7 cellular contexts compared by ENCODE assay signal in genomic region chr1:31931241-31932225, GRCh38. TPM values are rescaled to one million over a fixed set of nuclear protein-coding genes. Genes with fewer than 3 reads are reported as not detected.
DNase-seq lines count a peak whose midpoint lies in the region; ATAC-seq and TF ChIP-seq lines count a peak whose summit lies in the region.

No MANE protein-coding gene starts in this region.

- H3K27ac ChIP-seq in SJSA1 (peak overlapping the region; percentile 34), epithelial cell of prostate (peak overlapping the region; percentile 93), sigmoid colon (peak overlapping the region; percentile 50 to 96 (median 72))

- TF ChIP-seq CTCF in HFFc6 (IDR thresholded peaks at IDR 0.05), result no peak
- TF ChIP-seq CTCF in sigmoid colon (IDR thresholded peaks at IDR 0.05), result no peak

- no peak for ATAC-seq in HG03457 (IDR thresholded peaks at IDR 0.05; ENCODE audit: unreplicated experiment)

- peak overlapping the region; percentile 71 for H3K4me3 Mint-ChIP-seq in HFFc6

- DNase-seq in HFFc6 (peak; percentile 52), SJSA1 (ENCODE audit: low read depth in 1 of 2, low spot score in 2 of 2) (peak in 1 of 2 experiments; percentile 69), epithelial cell of prostate (ENCODE audit: low read depth, low spot score) (no peak), sigmoid colon (no peak), NCI-H345 (lab: John Stamatoyannopoulos, UW) (no peak), C1 segment of cervical spinal cord (lab: John Stamatoyannopoulos, UW) (no peak)

- no peak for TF ChIP-seq POLR2A in sigmoid colon (IDR thresholded peaks at IDR 0.05)

- WGBS in sigmoid colon, 2 donors, result 8 to 28% methylated on average over 4 of the region's 4 CpGs

- no peaks in the 10 kb centered on the region for H3K27me3 ChIP-seq in SJSA1 (replicated peaks)
- no peaks in the 10 kb centered on the region for H3K27me3 ChIP-seq in sigmoid colon

- peaks cover 5% of the 10 kb centered on the region for H3K36me3 Mint-ChIP-seq in HFFc6 (ENCODE audit: low read depth)

- H3K9me3 ChIP-seq in SJSA1 (replicated peaks), result no peaks in the 10 kb centered on the region
- no peaks in the 10 kb centered on the region for H3K9me3 ChIP-seq in sigmoid colon

- H3K9me3 Mint-ChIP-seq in HFFc6, result no peaks in the 10 kb centered on the region

- intact Hi-C loops in sigmoid colon (cut with DNase I), result loop anchor here (10.0 kb wide), 1 partner anchor 287 kb away; the partner anchor contains the start of gene PEF1

- H3K36me3 ChIP-seq in SJSA1 (peaks cover 16% of the 10 kb centered on the region), sigmoid colon (no peaks in the 10 kb centered on the region)

- H3K4me3 ChIP-seq in SJSA1 (no peak overlapping the region), sigmoid colon (no peak overlapping the region)

- peaks cover 69% of the 10 kb centered on the region for H3K4me1 ChIP-seq in SJSA1 (replicated peaks)
- H3K4me1 ChIP-seq in sigmoid colon, result peaks cover 0 to 98% (median 90%) of the 10 kb centered on the region in 4 donors

- H3K4me1 Mint-ChIP-seq in HFFc6 (ENCODE audit: low read depth), result peaks cover 93% of the 10 kb centered on the region

- no peak for TF ChIP-seq EP300 in sigmoid colon (IDR thresholded peaks at IDR 0.05)

- no peaks in the 10 kb centered on the region; the same call in 1 of the 2 replicates for H3K27me3 Mint-ChIP-seq in HFFc6 (ENCODE audit: insufficient read depth)

- H3K27ac Mint-ChIP-seq in HFFc6, result peak overlapping the region; percentile 94

RNA-seq across cellular contexts. Expression of gene PTP4A2, which starts 6.6 kb away (rescaled TPM):
- 100 to 1,000 TPM; 258 to 353 (median 305) TPM for total RNA-seq in HFFc6 (2021; fragmentation: NEBNext Ultra II Directional; extraction: Animal tissue kit (Norgen Biotek cat#: 25700))
- total RNA-seq in SJSA1 (2014; rRNA removed; shearing (Covaris generic)), result 287 and 325 TPM in 2 replicates
- 100 to 1,000 TPM; 226 to 327 (median 255) TPM for total RNA-seq in sigmoid colon
- 100 to 1,000 TPM; 145 to 228 (median 177) TPM for polyA plus RNA-seq in sigmoid colon

Comparison
In these comparisons a context has a peak if more than half of its experiments do, and no peak if none do; other contexts are left out.
1. H3K27ac ChIP-seq: peak in every context shown above with its lines; median percentile 93 in epithelial cell of prostate; 72 in sigmoid colon; 34 in SJSA1.